Comparison of ENCODE assay signal across 9 cellular contexts in the genomic region with DNA sequence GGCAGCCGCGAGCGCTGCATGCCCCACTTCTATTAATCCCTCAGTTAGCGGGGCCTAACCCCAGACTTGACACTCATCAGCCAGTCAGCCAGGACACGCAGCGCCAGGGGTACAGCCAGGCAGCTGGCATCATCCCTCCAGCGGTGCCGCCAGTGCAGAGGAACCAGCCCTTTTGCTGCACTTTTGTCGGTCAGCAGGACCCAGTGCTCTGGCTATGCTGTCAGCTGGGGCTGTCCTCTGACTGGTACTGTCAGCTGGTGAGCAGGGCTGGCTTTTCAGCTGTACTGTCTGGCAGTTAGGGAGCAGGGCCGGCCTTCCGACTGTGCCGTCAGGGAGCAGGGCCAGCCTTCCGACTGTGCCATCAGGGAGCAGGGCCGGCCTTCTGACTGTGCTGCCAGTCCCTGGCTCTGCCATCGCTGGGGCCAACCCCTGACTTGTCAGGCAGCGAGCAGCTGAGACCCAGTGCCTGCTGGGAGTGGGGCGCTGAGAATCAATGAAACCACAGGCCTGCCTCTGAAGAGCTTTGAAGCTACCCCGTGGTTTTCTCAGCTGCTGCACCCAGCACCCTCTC.
DNase-seq lines count a peak whose midpoint lies in the region; ATAC-seq and TF ChIP-seq lines count a peak whose summit lies in the region.
"Had no signal": no experiment of that assay in that cellular context is flagged by ENCODE, and none has a peak within 500 bp of the region (broad histone marks: within the 10 kb centered on the region; RNA-seq: fewer than 3 reads in every experiment).

No MANE protein-coding gene starts in this region.

- peak; percentile 97 for ATAC-seq in DND-41 (ENCODE audit: insufficient read depth, low read depth)

- H3K9me3 ChIP-seq in DND-41 (ENCODE audit: insufficient read depth, low read length, severe bottlenecking), result no peaks in the 10 kb centered on the region
- no peaks in the 10 kb centered on the region for H3K9me3 ChIP-seq in effector memory CD4-positive, alpha-beta T cell (ENCODE audit: control insufficient read depth, low read length)
- H3K9me3 ChIP-seq: heart right ventricle had no signal

- DNase-seq in DND-41, result peak; percentile 94
- DNase-seq in activated CD4-positive, alpha-beta T cell treated with anti-CD3 and anti-CD28 coated beads, Interleukin-2, amount 50 U/mL, for 48 hours, result peak; percentile 65 to 73
- peak; percentile 74 to 84 (median 75) for DNase-seq in effector memory CD4-positive, alpha-beta T cell
- peak; percentile 75 for DNase-seq in stimulated activated CD4-positive, alpha-beta T cell treated with anti-CD3 and anti-CD28 coated beads, Interleukin-15, amount 100 ng/mL, for 24 hours
- DNase-seq in T1000 (lab: John Stamatoyannopoulos, UW), result no peak
- DNase-seq in GM19238 (ENCODE audit: insufficient read length, low spot score), result no peak
- no peak for DNase-seq in RKO (ENCODE audit: low spot score)
- no peak for DNase-seq in H4 (ENCODE audit: low spot score)
- DNase-seq: heart right ventricle had no signal

- peaks cover 9% of the 10 kb centered on the region for H3K27me3 ChIP-seq in DND-41 (ENCODE audit: insufficient read depth, low read length, poor library complexity)
- H3K27me3 ChIP-seq in effector memory CD4-positive, alpha-beta T cell (replicated peaks; ENCODE audit: control insufficient read depth, insufficient read depth, low read length, poor library complexity, severe bottlenecking), result no peaks in the 10 kb centered on the region

- H2AFZ ChIP-seq in DND-41 (ENCODE audit: low read depth, low read length), result no peak overlapping the region

- H3K4me2 ChIP-seq in DND-41 (ENCODE audit: insufficient read depth, low read length), result peak overlapping the region; percentile 65

- peaks cover 40% of the 10 kb centered on the region for H3K4me1 ChIP-seq in DND-41 (ENCODE audit: insufficient read depth, low read length)
- H3K4me1 ChIP-seq in effector memory CD4-positive, alpha-beta T cell (ENCODE audit: control insufficient read depth, insufficient read depth, low read length, poor library complexity, severe bottlenecking), result peaks cover 47% of the 10 kb centered on the region

- H3K9ac ChIP-seq in DND-41 (ENCODE audit: low read depth, low read length), result peak overlapping the region; percentile 40; the same call in 1 of the 2 replicates

- H3K4me3 ChIP-seq in DND-41 (ENCODE audit: low read depth in 1 of 2, low read length in 2 of 2), result peak overlapping the region in 1 of 2 experiments; percentile 47; a peak in 2 of 4 replicates
- no peak overlapping the region for H3K4me3 ChIP-seq in effector memory CD4-positive, alpha-beta T cell (ENCODE audit: insufficient read depth, low read depth, low read length, poor library complexity, severe bottlenecking)
- H3K4me3 ChIP-seq: heart right ventricle had no signal

- no peak for TF ChIP-seq CTCF in DND-41 (IDR thresholded peaks at IDR 0.05; ENCODE audit: borderline replicate concordance, extremely low read depth, low read length, poor library complexity, severe bottlenecking)

- H4K20me1 ChIP-seq in DND-41 (ENCODE audit: insufficient read depth, low read length), result peaks cover 8% of the 10 kb centered on the region

- H3K36me3 ChIP-seq in DND-41 (ENCODE audit: insufficient read depth, low read length), result no peaks in the 10 kb centered on the region
- no peaks in the 10 kb centered on the region for H3K36me3 ChIP-seq in effector memory CD4-positive, alpha-beta T cell (ENCODE audit: control insufficient read depth, insufficient read depth, low read length)
- H3K36me3 ChIP-seq: heart right ventricle had no signal

- H3K27ac ChIP-seq in DND-41 (ENCODE audit: low read length), result peak overlapping the region; percentile 66
- H3K27ac ChIP-seq in effector memory CD4-positive, alpha-beta T cell (ENCODE audit: insufficient read depth, low read length, poor library complexity, severe bottlenecking), result peak overlapping the region; percentile 78

- H3K79me2 ChIP-seq in DND-41 (ENCODE audit: insufficient read depth, low read length), result no peaks in the 10 kb centered on the region

Comparison
In these comparisons a context has a peak if more than half of its experiments do, and no peak if none do; other contexts are left out.
1. DNase-seq: peak in DND-41 (single experiment), activated CD4-positive, alpha-beta T cell treated with anti-CD3 and anti-CD28 coated beads, Interleukin-2, amount 50 U/mL, for 48 hours (2 of 2), effector memory CD4-positive, alpha-beta T cell (3 of 3) and stimulated activated CD4-positive, alpha-beta T cell treated with anti-CD3 and anti-CD28 coated beads, Interleukin-15, amount 100 ng/mL, for 24 hours (single experiment); none in T1000 (single experiment), GM19238 (single experiment), RKO (single experiment) and H4 (single experiment).